ENCODE assay signal across 8 cellular contexts in the genomic region with DNA sequence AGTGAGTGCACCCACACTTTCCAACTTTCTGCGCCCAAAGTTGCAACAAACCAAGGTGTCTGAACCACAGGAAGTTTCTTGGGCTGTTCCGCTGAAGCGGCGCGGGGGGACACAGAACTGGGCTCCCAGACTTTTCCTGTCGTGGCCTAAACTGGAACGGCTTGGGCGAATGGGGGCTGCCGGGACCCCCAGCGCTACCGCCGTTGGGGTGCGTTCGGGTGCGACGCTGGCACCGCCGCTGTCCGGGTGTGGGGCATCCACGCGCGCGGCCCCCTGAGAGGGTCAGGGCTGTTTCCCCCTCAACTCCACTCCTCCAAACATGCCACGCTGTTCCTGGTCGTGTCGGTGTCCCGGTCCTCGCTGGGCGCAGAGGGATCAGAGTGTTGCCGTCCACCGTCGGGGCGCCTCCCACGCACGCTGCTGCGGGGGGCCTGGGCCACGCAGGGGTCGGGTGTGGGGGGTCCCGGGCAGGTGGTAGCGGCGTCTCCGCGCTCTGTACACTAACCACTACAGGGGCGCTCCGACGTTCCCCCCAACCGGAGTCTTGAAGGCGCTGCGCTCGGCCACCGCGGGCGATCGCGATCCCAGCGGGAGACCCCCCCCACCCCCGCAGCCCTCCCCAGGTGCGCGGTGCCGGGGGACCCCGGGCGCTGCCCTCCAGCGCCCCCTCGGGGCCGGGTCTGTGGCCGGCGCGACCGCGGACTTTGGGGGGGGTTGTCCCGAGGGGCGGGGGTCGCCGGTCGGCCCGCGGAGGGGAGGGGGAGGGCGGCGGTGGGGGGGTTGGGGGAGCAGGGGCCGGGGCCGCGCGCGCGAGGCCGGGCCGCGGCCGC. TPM values are rescaled to one million over a fixed set of nuclear protein-coding genes. Genes with fewer than 3 reads are reported as not detected.
DNase-seq lines count a peak whose midpoint lies in the region; ATAC-seq and TF ChIP-seq lines count a peak whose summit lies in the region.

No MANE protein-coding gene starts in this region.

- H3K27me3 ChIP-seq in PC-9 (ENCODE audit: insufficient read depth, low read depth) (no peaks in the 10 kb centered on the region), aorta (ENCODE audit: control insufficient read depth in 1 of 2, insufficient read depth in 2 of 2, low read length in 1 of 2) (no peaks in the 10 kb centered on the region)

- H3K27ac ChIP-seq in PC-9 = no peak overlapping the region
- H3K27ac ChIP-seq in aorta (ENCODE audit: low read depth in 1 of 2, low read length in 2 of 2) = peak overlapping the region; percentile 0 to 97

- peak overlapping the region; percentile 94 for H2AFZ ChIP-seq in PC-9

- peak overlapping the region; percentile 89 for H3K4me2 ChIP-seq in PC-9

- peak; percentile 58; the same call in 1 of the 2 replicates for TF ChIP-seq CTCF in PC-9 (conservative IDR thresholded peaks at IDR 0.05)

- peaks cover 28% of the 10 kb centered on the region for H3K79me2 ChIP-seq in PC-9 (ENCODE audit: low read depth)

- WGBS in aorta, 2 donors = 0 to 1% methylated on average over 44 to 89 of the region's 89 CpGs

- no TSS peak for BruUV-seq in PC-9 (replicated peaks; lab: Mats Ljungman, UMichigan)

- intact Hi-C loops in PC-9 (cut with micrococcal nuclease; ENCODE audit: unreplicated experiment) = loop anchor here (1.0 to 2.0 kb wide), 7 partner anchors 23 to 457 kb away; no protein-coding TSS in a partner anchor
- intact Hi-C loops in cardiac septum (cut with DNase I) = loop anchor here (1.0 to 10.0 kb wide), 8 partner anchors 72 to 422 kb away; no protein-coding TSS in a partner anchor
- intact Hi-C loops in posterior vena cava (cut with DNase I) = loop anchor here (2.0 to 10.0 kb wide), 6 partner anchors 72 to 420 kb away; no protein-coding TSS in a partner anchor
- intact Hi-C loops in aorta (cut with DNase I) = loop anchor here (5.0 to 10.0 kb wide), 7 partner anchors 42 to 422 kb away; no protein-coding TSS in a partner anchor

- peaks cover 20% of the 10 kb centered on the region for H4K20me1 ChIP-seq in PC-9 (ENCODE audit: insufficient read depth)

- no peaks in the 10 kb centered on the region for H3K9me2 ChIP-seq in PC-9 (ENCODE audit: insufficient read depth)

- peak; percentile 34 for ATAC-seq in HG03039 (IDR thresholded peaks at IDR 0.05; ENCODE audit: unreplicated experiment)
- ATAC-seq in aorta (ENCODE audit: low FRiP score) = peak; percentile 80

- H3K4me3 ChIP-seq in PC-9 (peak overlapping the region; percentile 95), aorta (ENCODE audit: low read length in 2 of 2) (peak overlapping the region; percentile 94 to 100)

- DNase-seq in SKM-1 treated with dmso at 0.1 percent for 144 hours (lab: John Stamatoyannopoulos, UW; ENCODE audit: unreplicated experiment) (peak; percentile 54), SKM-1 (lab: John Stamatoyannopoulos, UW; ENCODE audit: unreplicated experiment) (no peak), PC-9 (peak in 1 of 2 experiments; percentile 68), cardiac septum (ENCODE audit: low spot score) (peak; percentile 87), posterior vena cava (ENCODE audit: low spot score) (peak; percentile 83), aorta (peak; percentile 60 to 85)
- peak in 3 of 4 experiments; percentile 46 to 68 (median 52) for DNase-seq in activated naive CD4-positive, alpha-beta T cell (lab: John Stamatoyannopoulos, UW)

- H3F3A ChIP-seq in PC-9 (ENCODE audit: insufficient read depth, low read depth) = peaks cover 26% of the 10 kb centered on the region; the same call in 1 of the 2 replicates

- CTCF ChIA-PET in PC-9 (lab: Charles Lee) = interaction anchor here (0.7 to 1.3 kb wide), 5 partner anchors 75 to 272 kb away, joined by 3 to 7 read pairs (median 3); no protein-coding TSS in a partner anchor

- POLR2A ChIA-PET in PC-9 (lab: Charles Lee; ENCODE audit: unreplicated experiment) = no interaction called here

- H3K4me1 ChIP-seq in PC-9 (replicated peaks; ENCODE audit: insufficient read depth) (peaks cover 15% of the 10 kb centered on the region), aorta (ENCODE audit: control insufficient read depth in 1 of 2, insufficient read depth in 2 of 2, low read length in 2 of 2) (no peaks in the 10 kb centered on the region)

- H3K9me3 ChIP-seq in PC-9 (ENCODE audit: insufficient read depth, low read depth) (no peaks in the 10 kb centered on the region), aorta (ENCODE audit: control insufficient read depth, low read length) (no peaks in the 10 kb centered on the region)

- H3K36me3 ChIP-seq in PC-9 (ENCODE audit: low read depth) = no peaks in the 10 kb centered on the region
- no peaks in the 10 kb centered on the region for H3K36me3 ChIP-seq in aorta (ENCODE audit: control insufficient read depth in 1 of 2, insufficient read depth in 2 of 2, low read length in 1 of 2)

RNA-seq across cellular contexts. Expression of a gene that starts 2.2 kb away (rescaled TPM):
- total RNA-seq in PC-9 (2021) = 79.8 and 83.3 TPM in 2 replicates
- 171 TPM for total RNA-seq in cardiac septum
- 100 to 1,000 TPM in 1 of 2 donors, 10 to 100 TPM in 1; 87.6 to 120 TPM for total RNA-seq in posterior vena cava
- 100 to 1,000 TPM; 136 to 159 TPM for total RNA-seq in aorta
- 10 to 100 TPM; 51.6 to 52.6 TPM for polyA plus RNA-seq in aorta
